ENCODE assay signal across 19 cellular contexts in the genomic region with DNA sequence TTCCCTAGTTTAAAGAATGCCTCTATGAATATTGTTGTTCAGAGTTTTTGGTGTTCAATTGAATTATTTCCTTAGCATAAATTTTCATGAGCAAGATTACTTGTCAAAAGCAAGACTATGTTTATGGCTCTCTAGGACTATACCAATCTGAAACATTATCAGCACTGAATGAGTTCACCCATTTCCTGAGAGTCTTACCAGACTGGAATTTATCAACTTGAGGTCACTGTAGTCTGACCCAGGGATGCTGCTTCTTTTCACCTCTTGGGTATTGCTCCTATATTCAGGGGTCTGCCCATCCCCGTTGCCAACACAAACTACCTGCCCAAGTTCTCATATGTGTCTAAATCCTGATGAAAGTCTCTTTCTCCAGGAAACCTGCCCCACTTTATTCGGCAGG. TPM values are rescaled to one million over a fixed set of nuclear protein-coding genes. Genes with fewer than 3 reads are reported as not detected.
A peak's percentile ranks its signal among the peaks of the same experiment; 100 is the strongest.
DNase-seq lines count a peak whose midpoint lies in the region; TF ChIP-seq lines count a peak whose summit lies in the region.
"Had no signal": no experiment of that assay in that cellular context is flagged by ENCODE, and none has a peak within 500 bp of the region (broad histone marks: within the 10 kb centered on the region; RNA-seq: fewer than 3 reads in every experiment).

No MANE protein-coding gene starts in this region.

- peak overlapping the region; percentile 2 for H3K4me2 ChIP-seq in osteoblast (ENCODE audit: insufficient read depth, low read length)

- H3K4me1 ChIP-seq in osteoblast (ENCODE audit: insufficient read depth, low read length) (peaks cover 45% of the 10 kb centered on the region), uterus (peaks cover 7 to 16% of the 10 kb centered on the region in 2 donors)

- H3K27ac ChIP-seq in osteoblast (ENCODE audit: low read depth, low read length), result peak overlapping the region; percentile 43
- peak overlapping the region; percentile 86 to 94 for H3K27ac ChIP-seq in uterus
- no peak overlapping the region for H3K27ac ChIP-seq in substantia nigra (ENCODE audit: low read depth, low read length, poor library complexity, severe bottlenecking)

- H3K4me3 ChIP-seq in choroid plexus epithelial cell (ENCODE audit: low read depth, low read length), result no peak overlapping the region
- H3K4me3 ChIP-seq in osteoblast (ENCODE audit: insufficient read depth, low read length), result no peak overlapping the region
- H3K4me3 ChIP-seq in uterus, result no peak overlapping the region
- H3K4me3 ChIP-seq: mucosa of descending colon had no signal

- no peak overlapping the region for H2AFZ ChIP-seq in osteoblast (ENCODE audit: low read length)

- no peaks in the 10 kb centered on the region for H3K36me3 ChIP-seq in osteoblast (ENCODE audit: insufficient read depth, low read length)
- no peaks in the 10 kb centered on the region for H3K36me3 ChIP-seq in uterus

- H3K27me3 ChIP-seq in osteoblast (ENCODE audit: insufficient read depth, low read length) (no peaks in the 10 kb centered on the region), uterus (no peaks in the 10 kb centered on the region)

- DNase-seq in SKM-1 treated with dmso at 0.1 percent for 144 hours (lab: John Stamatoyannopoulos, UW; ENCODE audit: unreplicated experiment) (peak; percentile 61), SKM-1 (lab: John Stamatoyannopoulos, UW; ENCODE audit: unreplicated experiment) (no peak), choroid plexus epithelial cell (ENCODE audit: low read depth) (peak; percentile 34), osteoblast (ENCODE audit: insufficient read length, low spot score, missing footprints) (no peak), uterus (no peak), occipital lobe (lab: John Stamatoyannopoulos, UW) (no peak), substantia nigra (lab: John Stamatoyannopoulos, UW) (no peak)
- no peak for DNase-seq in stimulated activated CD4-positive, alpha-beta T cell treated with anti-CD3 and anti-CD28 coated beads, Interleukin-2, amount 100 ng/mL, for 48 hours
- DNase-seq: 8988T; activated CD4-positive, alpha-beta T cell treated with anti-CD3 and anti-CD28 coated beads, Interleukin-2, amount 50 U/mL, for 1 hour; activated naive CD8-positive, alpha-beta T cell treated with anti-CD3 and anti-CD28 coated beads, Interleukin-2, amount 10 ng/mL, durations not matched to agents 7 days and 5 days; activated T-cell treated with anti-CD3 and anti-CD28 coated beads, Interleukin-2, amount 50 U/mL, for 24 hours; cerebellar nuclear complex; mucosa of descending colon; NCI-H446; nucleus accumbens; stimulated activated CD4-positive, alpha-beta T cell treated with anti-CD3 and anti-CD28 coated beads, Interleukin-12 subunit alpha, Interleukin-12 subunit beta, amount 100 ng/mL, for 4 hours had no signal

- intact Hi-C loops in uterus (cut with DNase I; ENCODE audit: low total_unique reads), result no loop called here

- H3K79me2 ChIP-seq in osteoblast (ENCODE audit: insufficient read depth, low read length), result no peaks in the 10 kb centered on the region

- TF ChIP-seq POLR2A in uterus (IDR thresholded peaks at IDR 0.05), result no peak

- H4K20me1 ChIP-seq in osteoblast (ENCODE audit: insufficient read depth, low read length), result no peaks in the 10 kb centered on the region

- no peak for TF ChIP-seq CTCF in choroid plexus epithelial cell (conservative IDR thresholded peaks at IDR 0.05; ENCODE audit: low read depth, low read length)
- TF ChIP-seq CTCF in osteoblast (IDR thresholded peaks at IDR 0.05; ENCODE audit: extremely low read depth, low read depth, low read length), result no peak
- no peak for TF ChIP-seq CTCF in uterus (IDR thresholded peaks at IDR 0.05)

- H3K9me3 ChIP-seq in osteoblast (ENCODE audit: low read depth, low read length) (no peaks in the 10 kb centered on the region), uterus (no peaks in the 10 kb centered on the region)
- H3K9me3 ChIP-seq: mucosa of descending colon had no signal

RNA-seq across cellular contexts. Expression of gene OPTC, which starts 42.6 kb away (rescaled TPM):
- total RNA-seq in osteoblast (not detected in 2 replicates), uterus (not detected), occipital lobe (not detected)
- total RNA-seq: activated naive CD8-positive, alpha-beta T cell treated with anti-CD3 and anti-CD28 coated beads, Interleukin-2, amount 10 ng/mL, durations not matched to agents 7 days and 5 days; kidney epithelial cell; LHCN-M2; mucosa of descending colon had no signal

Comparison
In these comparisons a context has a peak if more than half of its experiments do, and no peak if none do; other contexts are left out.
1. DNase-seq: peak in SKM-1 treated with dmso at 0.1 percent for 144 hours (single experiment) and choroid plexus epithelial cell (single experiment); none in SKM-1 (single experiment), osteoblast (single experiment), uterus (0 of 2), occipital lobe (single experiment), stimulated activated CD4-positive, alpha-beta T cell treated with anti-CD3 and anti-CD28 coated beads, Interleukin-2, amount 100 ng/mL, for 48 hours (0 of 2) and substantia nigra (0 of 49).